In genomic region chr10:96642973-96643372, GRCh38 we compare ENCODE assay signal across 8 cellular contexts. TPM values are rescaled to one million over a fixed set of nuclear protein-coding genes. Genes with fewer than 3 reads are reported as not detected.
DNase-seq lines count a peak whose midpoint lies in the region; ATAC-seq and TF ChIP-seq lines count a peak whose summit lies in the region.

No MANE protein-coding gene starts in this region.

- no peak overlapping the region for H3K27ac ChIP-seq in CD4-positive, alpha-beta memory T cell (ENCODE audit: low read depth, low read length)

- no peaks in the 10 kb centered on the region for H3K9me3 ChIP-seq in CD4-positive, alpha-beta memory T cell (ENCODE audit: control insufficient read depth in 1 of 2, low read length in 2 of 2)

- CTCF ChIA-PET in CD4-positive, alpha-beta memory T cell (lab: Charles Lee; ENCODE audit: partially characterized antibody), result interaction anchor here (1.7 to 3.8 kb wide), 2 partner anchors 10 to 187 kb away, joined by 6 to 17 read pairs; no protein-coding TSS in a partner anchor

- peaks cover 5 to 20% (median 13%) of the 10 kb centered on the region in 4 donors for H3K4me1 Mint-ChIP-seq in CD4-positive, alpha-beta memory T cell
- peaks cover 6% of the 10 kb centered on the region; the same call in 1 of the 2 replicates for H3K4me1 Mint-ChIP-seq in HFFc6 (ENCODE audit: low read depth)
- H3K4me1 Mint-ChIP-seq in activated T-helper 1 cell treated with anti-CD3 and anti-CD28 coated beads, Interleukin-12 subunit alpha, Interleukin-12 subunit beta, Interleukin-2, Interleukin-4 antibody, amounts not matched to agents 30 ng/mL and 10 ng/mL and 1 ng/mL, durations not matched to agents 14 hours and 24 hours and 36 hours (ENCODE audit: low read depth), result peaks cover 28% of the 10 kb centered on the region

- H3K4me3 ChIP-seq in CD4-positive, alpha-beta memory T cell (ENCODE audit: low read length in 2 of 2), result no peak overlapping the region

- H3K27me3 Mint-ChIP-seq in CD4-positive, alpha-beta memory T cell, result no peaks in the 10 kb centered on the region
- peaks cover 41% of the 10 kb centered on the region for H3K27me3 Mint-ChIP-seq in HFFc6 (ENCODE audit: insufficient read depth)
- H3K27me3 Mint-ChIP-seq in activated T-helper 1 cell treated with anti-CD3 and anti-CD28 coated beads, Interleukin-12 subunit alpha, Interleukin-12 subunit beta, Interleukin-2, Interleukin-4 antibody, amounts not matched to agents 30 ng/mL and 10 ng/mL and 1 ng/mL, durations not matched to agents 14 hours and 24 hours and 36 hours (ENCODE audit: insufficient read depth), result no peaks in the 10 kb centered on the region

- no peak overlapping the region for H3K27ac Mint-ChIP-seq in CD4-positive, alpha-beta memory T cell
- H3K27ac Mint-ChIP-seq in HFFc6, result no peak overlapping the region
- H3K27ac Mint-ChIP-seq in activated T-helper 1 cell treated with anti-CD3 and anti-CD28 coated beads, Interleukin-12 subunit alpha, Interleukin-12 subunit beta, Interleukin-2, Interleukin-4 antibody, amounts not matched to agents 30 ng/mL and 10 ng/mL and 1 ng/mL, durations not matched to agents 14 hours and 24 hours and 36 hours, result no peak overlapping the region

- H3K9me3 Mint-ChIP-seq in CD4-positive, alpha-beta memory T cell, result no peaks in the 10 kb centered on the region
- no peaks in the 10 kb centered on the region for H3K9me3 Mint-ChIP-seq in HFFc6
- H3K9me3 Mint-ChIP-seq in activated T-helper 1 cell treated with anti-CD3 and anti-CD28 coated beads, Interleukin-12 subunit alpha, Interleukin-12 subunit beta, Interleukin-2, Interleukin-4 antibody, amounts not matched to agents 30 ng/mL and 10 ng/mL and 1 ng/mL, durations not matched to agents 14 hours and 24 hours and 36 hours, result no peaks in the 10 kb centered on the region

- no peaks in the 10 kb centered on the region for H3K36me3 ChIP-seq in CD4-positive, alpha-beta memory T cell (ENCODE audit: insufficient read depth, low read length)

- TF ChIP-seq CTCF in HFFc6 (IDR thresholded peaks at IDR 0.05), result peak; percentile 79

- POLR2A ChIA-PET in CD4-positive, alpha-beta memory T cell (lab: Charles Lee; ENCODE audit: partially characterized antibody), result no interaction called here

- H3K36me3 Mint-ChIP-seq in CD4-positive, alpha-beta memory T cell, result no peaks in the 10 kb centered on the region
- no peaks in the 10 kb centered on the region for H3K36me3 Mint-ChIP-seq in HFFc6 (ENCODE audit: low read depth)
- peaks cover 2% of the 10 kb centered on the region for H3K36me3 Mint-ChIP-seq in activated T-helper 1 cell treated with anti-CD3 and anti-CD28 coated beads, Interleukin-12 subunit alpha, Interleukin-12 subunit beta, Interleukin-2, Interleukin-4 antibody, amounts not matched to agents 30 ng/mL and 10 ng/mL and 1 ng/mL, durations not matched to agents 14 hours and 24 hours and 36 hours (ENCODE audit: low read depth)

- intact Hi-C loops in CD4-positive, alpha-beta memory T cell (cut with micrococcal nuclease), result loop anchor here (5.0 to 10.0 kb wide), 4 partner anchors 79 to 384 kb away; partner anchors contain the start of gene PIK3AP1
- intact Hi-C loops in activated T-helper 1 cell treated with anti-CD3 and anti-CD28 coated beads, Interleukin-12 subunit alpha, Interleukin-12 subunit beta, Interleukin-2, Interleukin-4 antibody, amounts not matched to agents 30 ng/mL and 10 ng/mL and 1 ng/mL, durations not matched to agents 14 hours and 24 hours and 36 hours (cut with micrococcal nuclease), result loop anchor here (1.0 to 5.0 kb wide), 6 partner anchors 77 to 384 kb away; partner anchors contain the start of gene PIK3AP1
- intact Hi-C loops in cardiac septum (cut with DNase I), result no loop called here

- no peak overlapping the region for H3K4me3 Mint-ChIP-seq in CD4-positive, alpha-beta memory T cell
- H3K4me3 Mint-ChIP-seq in HFFc6, result no peak overlapping the region
- H3K4me3 Mint-ChIP-seq in activated T-helper 1 cell treated with anti-CD3 and anti-CD28 coated beads, Interleukin-12 subunit alpha, Interleukin-12 subunit beta, Interleukin-2, Interleukin-4 antibody, amounts not matched to agents 30 ng/mL and 10 ng/mL and 1 ng/mL, durations not matched to agents 14 hours and 24 hours and 36 hours, result no peak overlapping the region

- no peak for ATAC-seq in GM19452 (IDR thresholded peaks at IDR 0.05; ENCODE audit: unreplicated experiment)
- ATAC-seq in GM21737 (IDR thresholded peaks at IDR 0.05; ENCODE audit: unreplicated experiment), result no peak

- H3K27me3 ChIP-seq in CD4-positive, alpha-beta memory T cell (ENCODE audit: insufficient read depth, low read length), result no peaks in the 10 kb centered on the region

- peaks cover 5% of the 10 kb centered on the region for H3K4me1 ChIP-seq in CD4-positive, alpha-beta memory T cell (ENCODE audit: insufficient read depth, low read length)

- peak in 4 of 5 donors; percentile 8 to 44 (median 16) for DNase-seq in CD4-positive, alpha-beta memory T cell
- DNase-seq in HFFc6, result peak; percentile 45
- DNase-seq in OCI-M1 (lab: John Stamatoyannopoulos, UW), result peak; percentile 96
- peak; percentile 28 for DNase-seq in activated T-helper 1 cell treated with anti-CD3 and anti-CD28 coated beads, Interleukin-12 subunit alpha, Interleukin-12 subunit beta, Interleukin-2, Interleukin-4 antibody, amounts not matched to agents 30 ng/mL and 10 ng/mL and 1 ng/mL, durations not matched to agents 14 hours and 24 hours and 36 hours (ENCODE audit: low spot score)
- DNase-seq in cardiac septum (ENCODE audit: low spot score), result peak; percentile 90
- peak; percentile 46 for DNase-seq in renal cortical epithelial cell (ENCODE audit: low read depth)

RNA-seq across cellular contexts. Expression of gene TM9SF3, which starts 56.2 kb away (rescaled TPM):
- total RNA-seq in CD4-positive, alpha-beta memory T cell, result 100 to 1,000 TPM; 109 to 110 TPM
- polyA plus RNA-seq in CD4-positive, alpha-beta memory T cell, result 100 to 1,000 TPM in 1 of 2 donors, 10 to 100 TPM in 1; 74.7 to 125 TPM
- total RNA-seq in HFFc6 (2021; fragmentation: NEBNext Ultra II Directional; extraction: Animal tissue kit (Norgen Biotek cat#: 25700)), result 100 to 1,000 TPM; 195 to 235 (median 208) TPM
- 81.7 and 87.7 TPM in 2 replicates for total RNA-seq in activated T-helper 1 cell treated with anti-CD3 and anti-CD28 coated beads, Interleukin-12 subunit alpha, Interleukin-12 subunit beta, Interleukin-2, Interleukin-4 antibody, amounts not matched to agents 30 ng/mL and 10 ng/mL and 1 ng/mL, durations not matched to agents 14 hours and 24 hours and 36 hours
- total RNA-seq in cardiac septum, result 76.1 TPM
- 164 and 169 TPM in 2 replicates for total RNA-seq in renal cortical epithelial cell

Comparison
In these comparisons a context has a peak if more than half of its experiments do, and no peak if none do; other contexts are left out.
1. DNase-seq: peak in every context shown above with its lines; median percentile 96 in OCI-M1; 90 in cardiac septum; 46 in renal cortical epithelial cell; 45 in HFFc6; 28 in activated T-helper 1 cell treated with anti-CD3 and anti-CD28 coated beads, Interleukin-12 subunit alpha, Interleukin-12 subunit beta, Interleukin-2, Interleukin-4 antibody, amounts not matched to agents 30 ng/mL and 10 ng/mL and 1 ng/mL, durations not matched to agents 14 hours and 24 hours and 36 hours; 16 in CD4-positive, alpha-beta memory T cell.